In genomic region chr17:82497483-82498405, GRCh38 we compare ENCODE assay signal across 8 cellular contexts. TPM values are rescaled to one million over a fixed set of nuclear protein-coding genes. Genes with fewer than 3 reads are reported as not detected.
DNase-seq lines count a peak whose midpoint lies in the region; FAIRE-seq and TF ChIP-seq lines count a peak whose summit lies in the region.

No MANE protein-coding gene starts in this region.

- CTCF ChIA-PET in HEK293T (lab: Yijun Ruan, JAX), result no interaction called here

- no peaks in the 10 kb centered on the region for H4K20me1 ChIP-seq in OCI-LY3 (ENCODE audit: insufficient read depth, low read length)

- DNase-seq in Daoy (ENCODE audit: low read depth) (peak; percentile 60), HEK293T (ENCODE audit: extremely low spot score) (peak; percentile 71), activated gamma-delta T cell treated with Interleukin-2 at 50 U/mL for 16 hours (peak; percentile 28), glomerular visceral epithelial cell (ENCODE audit: extremely low spot score) (peak; percentile 33), KG1 (lab: John Stamatoyannopoulos, UW) (no peak), GM12891 (ENCODE audit: insufficient read length, low spot score) (no peak)

- FAIRE-seq in GM12891 (lab: Jason Lieb, UNC), result no peak

- H3K79me2 ChIP-seq in OCI-LY3 (ENCODE audit: low read length), result no peaks in the 10 kb centered on the region
- no peaks in the 10 kb centered on the region for H3K79me2 ChIP-seq in parathyroid adenoma

- H3K4me1 ChIP-seq in OCI-LY3 (ENCODE audit: low read length) (peaks cover 11% of the 10 kb centered on the region), parathyroid adenoma (peaks cover 7% of the 10 kb centered on the region)

- no peak for TF ChIP-seq CTCF in OCI-LY3 (IDR thresholded peaks at IDR 0.05; ENCODE audit: low read depth, low read length)
- no peak for TF ChIP-seq CTCF in parathyroid adenoma (IDR thresholded peaks at IDR 0.05)

- H3K9ac ChIP-seq in OCI-LY3 (ENCODE audit: low read length), result no peak overlapping the region
- no peak overlapping the region for H3K9ac ChIP-seq in parathyroid adenoma

- peak overlapping the region; percentile 69 for H3K4me2 ChIP-seq in OCI-LY3 (ENCODE audit: low read length)
- H3K4me2 ChIP-seq in parathyroid adenoma (ENCODE audit: low read length), result peak overlapping the region; percentile 80

- peak overlapping the region; percentile 69 for H3K4me3 ChIP-seq in OCI-LY3 (ENCODE audit: low read length)
- H3K4me3 ChIP-seq in parathyroid adenoma (ENCODE audit: low read depth, low read length), result peak overlapping the region; percentile 58

- TF ChIP-seq POLR2A in GM12891 (IDR thresholded peaks at IDR 0.05; ENCODE audit: low read depth, low read length), result no peak

- POLR2A ChIA-PET in HEK293T (lab: Yijun Ruan, JAX), result interaction anchor here (0.6 to 5.5 kb wide), 9 partner anchors 9 to 53 kb away, joined by 3 to 27 read pairs (median 3); partner anchors contain the start of gene FOXK2

- H3K27me3 ChIP-seq in OCI-LY3 (ENCODE audit: low read depth, low read length) (no peaks in the 10 kb centered on the region), parathyroid adenoma (ENCODE audit: control insufficient read depth, insufficient read depth, low read length) (no peaks in the 10 kb centered on the region)

- H3K36me3 ChIP-seq in OCI-LY3 (replicated peaks; ENCODE audit: low read depth, low read length), result no peaks in the 10 kb centered on the region
- no peaks in the 10 kb centered on the region for H3K36me3 ChIP-seq in parathyroid adenoma (ENCODE audit: control insufficient read depth, insufficient read depth, low read length)

- H3K27ac ChIP-seq in OCI-LY3 (ENCODE audit: low read length) (no peak overlapping the region), parathyroid adenoma (peak overlapping the region; percentile 7)

- H3K9me3 ChIP-seq in OCI-LY3 (ENCODE audit: insufficient read depth, low read length), result no peaks in the 10 kb centered on the region
- no peaks in the 10 kb centered on the region for H3K9me3 ChIP-seq in parathyroid adenoma (ENCODE audit: control insufficient read depth, low read length)

- H2AFZ ChIP-seq in OCI-LY3 (ENCODE audit: low read depth, low read length) (peak overlapping the region; percentile 82), parathyroid adenoma (peak overlapping the region; percentile 70)

TF ChIP-seq in HEK293T, 16 proteins besides CTCF, POLR2A, EP300 and RAD21:
- no peak for TF ChIP-seq ZNF384 (IDR thresholded peaks at IDR 0.05)
- no peak for TF ChIP-seq SUZ12 (IDR thresholded peaks at IDR 0.05)
- no peak for TF ChIP-seq FOXM1 (IDR thresholded peaks at IDR 0.05; ENCODE audit: borderline replicate concordance)
- no peak for TF ChIP-seq SP1 (IDR thresholded peaks at IDR 0.05)
- no peak for TF ChIP-seq HDGF (IDR thresholded peaks at IDR 0.05; ENCODE audit: borderline replicate concordance)

TF ChIP-seq in GM12891, 5 proteins besides CTCF, POLR2A, EP300 and RAD21:
- no peak for TF ChIP-seq POU2F2 (IDR thresholded peaks at IDR 0.05; ENCODE audit: low read depth, low read length)
- no peak for TF ChIP-seq PAX5 (IDR thresholded peaks at IDR 0.05; ENCODE audit: insufficient read depth, low read length, severe bottlenecking)
- no peak for TF ChIP-seq POLR2AphosphoS5 (IDR thresholded peaks at IDR 0.05; ENCODE audit: low read depth, low read length)
- TF ChIP-seq SPI1 (IDR thresholded peaks at IDR 0.05; ENCODE audit: low read depth, low read length), result no peak
- no peak for TF ChIP-seq TAF1 (IDR thresholded peaks at IDR 0.05; ENCODE audit: low read depth, low read length)
TF ChIP-seq in GM12891: peak in this region for 0.

RNA-seq across cellular contexts. Expression of gene FOXK2, which starts 21.8 kb away (rescaled TPM):
- 18.2 and 23.1 TPM in 2 replicates for total RNA-seq in Daoy (2014; rRNA removed; shearing (Covaris generic))
- polyA plus RNA-seq in GM12891 (2012; ENCODE audit: low read depth, missing spikeins), result 19.6 TPM

RNA-seq across cellular contexts. Expression of gene NARF, which starts 39.2 kb away (rescaled TPM):
- total RNA-seq in Daoy (2014; rRNA removed; shearing (Covaris generic)), result 42.3 and 59.4 TPM in 2 replicates
- polyA plus RNA-seq in GM12891 (2012; ENCODE audit: low read depth, missing spikeins), result 119 TPM

RNA-seq across cellular contexts. Expression of gene CYBC1, which starts 47.2 kb away (rescaled TPM):
- total RNA-seq in Daoy (2014; rRNA removed; shearing (Covaris generic)), result 26.3 and 59.3 TPM in 2 replicates
- 104 TPM for polyA plus RNA-seq in GM12891 (2012; ENCODE audit: low read depth, missing spikeins)

Comparison
In these comparisons a context has a peak if more than half of its experiments do, and no peak if none do; other contexts are left out.
1. DNase-seq: peak in Daoy (single experiment), HEK293T (single experiment), activated gamma-delta T cell treated with Interleukin-2 at 50 U/mL for 16 hours (single experiment) and glomerular visceral epithelial cell (single experiment); none in KG1 (single experiment) and GM12891 (single experiment).